22 cellular contexts compared by ENCODE assay signal in genomic region chr10:119045561-119045960, GRCh38.
"Had no signal": no experiment of that assay in that cellular context is flagged by ENCODE, and none has a peak within 500 bp of the region (broad histone marks: within the 10 kb centered on the region; RNA-seq: fewer than 3 reads in every experiment).

No MANE protein-coding gene starts in this region.

- H3K27me3 ChIP-seq: brain microvascular endothelial cell, hepatocyte, SJSA1 had no signal

- ATAC-seq: esophagus mucosa, left ventricle myocardium superior, sciatic nerve had no signal

- H3K27ac Mint-ChIP-seq: activated naive CD4-positive, alpha-beta T cell treated with anti-CD3 and anti-CD28 coated beads, Interleukin-2, amount 10 ng/mL, durations not matched to agents 7 days and 5 days had no signal

- DNase-seq: activated CD4-positive, alpha-beta memory T cell treated with anti-CD3 and anti-CD28 coated beads for 36 hours; activated CD4-positive, alpha-beta T cell treated with anti-CD3 and anti-CD28 coated beads for 48 hours; activated CD4-positive, CD25-positive, alpha-beta regulatory T cell; activated effector memory CD4-positive, alpha-beta T cell treated with Interleukin-2 at 50 U/mL for 16 hours; activated naive CD4-positive, alpha-beta T cell treated with anti-CD3 and anti-CD28 coated beads, Interleukin-2, amount 10 ng/mL, durations not matched to agents 7 days and 5 days; aorta; brain microvascular endothelial cell; central memory CD4-positive, alpha-beta T cell; effector memory CD4-positive, alpha-beta T cell; foreskin melanocyte; glutamatergic neuron; kidney glomerular epithelial cell; left ventricle myocardium superior; small intestine; stimulated activated naive CD4-positive, alpha-beta T cell treated with Interleukin-2 at 50 U/mL for 16 hours; T-helper 1 cell; T-helper 9 cell had no signal

- H3K27ac ChIP-seq: brain microvascular endothelial cell, hepatocyte, SJSA1, thoracic aorta had no signal

- H3K4me3 Mint-ChIP-seq: activated CD4-positive, alpha-beta memory T cell treated with anti-CD3 and anti-CD28 coated beads for 36 hours; activated naive CD4-positive, alpha-beta T cell treated with anti-CD3 and anti-CD28 coated beads, Interleukin-2, amount 10 ng/mL, durations not matched to agents 7 days and 5 days had no signal

- H3K27me3 Mint-ChIP-seq: activated CD4-positive, alpha-beta memory T cell treated with anti-CD3 and anti-CD28 coated beads for 36 hours; activated naive CD4-positive, alpha-beta T cell treated with anti-CD3 and anti-CD28 coated beads, Interleukin-2, amount 10 ng/mL, durations not matched to agents 7 days and 5 days had no signal

- H3K9me3 Mint-ChIP-seq: activated CD4-positive, alpha-beta memory T cell treated with anti-CD3 and anti-CD28 coated beads for 36 hours; activated naive CD4-positive, alpha-beta T cell treated with anti-CD3 and anti-CD28 coated beads, Interleukin-2, amount 10 ng/mL, durations not matched to agents 7 days and 5 days had no signal

- H3K4me3 ChIP-seq: hepatocyte, SJSA1, thoracic aorta had no signal

- H3K4me1 ChIP-seq: SJSA1 had no signal

- H3K9me3 ChIP-seq: SJSA1, thoracic aorta had no signal
